1 cellular context compared by ENCODE assay signal in the genomic region with DNA sequence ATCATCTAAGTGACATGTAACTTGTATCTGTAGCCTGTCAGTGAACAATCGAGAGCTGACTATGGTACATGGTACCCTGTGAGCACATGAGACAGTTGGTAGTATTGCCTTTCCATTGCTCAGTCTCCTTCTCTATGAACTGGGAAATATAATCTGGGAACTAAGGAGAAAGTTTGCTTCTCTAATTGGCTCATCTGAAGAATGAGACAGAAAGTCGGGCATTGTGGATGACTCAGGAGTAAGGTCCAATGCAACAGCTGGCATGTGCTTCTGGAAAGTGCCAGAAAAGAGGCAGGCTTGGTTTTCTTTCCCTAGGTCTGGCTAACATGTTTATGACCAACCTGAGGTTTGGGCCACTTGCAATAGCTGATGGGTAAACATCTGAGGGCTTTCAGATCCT.
TF ChIP-seq lines count a peak whose summit lies in the region.

No MANE protein-coding gene starts in this region.

TF ChIP-seq in IMR-90, 13 proteins besides CTCF, POLR2A, EP300 and RAD21 (continued from another document):
- TF ChIP-seq NFE2L2 (IDR thresholded peaks at IDR 0.05; ENCODE audit: low read depth, low read length), result no peak
- TF ChIP-seq MAZ (IDR thresholded peaks at IDR 0.05; ENCODE audit: borderline replicate concordance, low read depth, low read length), result no peak
- TF ChIP-seq, protein P1, sequence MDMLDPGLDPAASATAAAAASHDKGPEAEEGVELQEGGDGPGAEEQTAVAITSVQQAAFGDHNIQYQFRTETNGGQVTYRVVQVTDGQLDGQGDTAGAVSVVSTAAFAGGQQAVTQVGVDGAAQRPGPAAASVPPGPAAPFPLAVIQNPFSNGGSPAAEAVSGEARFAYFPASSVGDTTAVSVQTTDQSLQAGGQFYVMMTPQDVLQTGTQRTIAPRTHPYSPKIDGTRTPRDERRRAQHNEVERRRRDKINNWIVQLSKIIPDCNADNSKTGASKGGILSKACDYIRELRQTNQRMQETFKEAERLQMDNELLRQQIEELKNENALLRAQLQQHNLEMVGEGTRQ (IDR thresholded peaks at IDR 0.05; ENCODE audit: low read depth, low read length), result no peak
